In the genomic region with DNA sequence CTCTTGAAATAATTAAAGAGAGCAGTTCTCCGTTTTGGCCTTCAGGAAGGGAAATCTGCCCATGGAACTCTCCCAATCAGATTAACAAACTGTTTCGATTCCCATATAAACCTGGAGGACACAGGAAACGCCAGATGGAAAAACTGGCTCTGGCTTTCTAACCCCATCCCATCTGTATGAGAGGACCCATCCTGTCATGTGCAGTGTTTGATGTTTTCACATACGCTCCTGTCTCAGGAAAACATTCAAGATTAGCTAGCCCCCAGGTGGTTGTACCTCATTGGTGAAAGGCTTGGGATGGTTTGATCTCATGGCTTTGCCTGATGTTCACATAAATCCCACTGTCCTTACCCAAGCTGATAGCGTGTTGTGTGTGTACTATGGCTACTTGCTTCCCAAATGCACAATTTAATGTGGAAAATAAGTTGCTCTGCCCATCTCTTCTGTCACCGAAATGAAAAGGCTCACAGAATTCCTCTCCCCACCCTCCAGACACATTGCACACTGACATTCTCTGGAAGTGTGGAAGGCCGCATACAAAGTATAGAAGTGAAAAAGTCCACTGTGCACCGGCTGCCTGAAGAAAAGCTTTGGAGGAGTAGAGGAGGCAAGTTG, we compare ENCODE assay signal across 9 cellular contexts. TPM values are rescaled to one million over a fixed set of nuclear protein-coding genes. Genes with fewer than 3 reads are reported as not detected.
A peak's percentile ranks its signal among the peaks of the same experiment; 100 is the strongest.
DNase-seq lines count a peak whose midpoint lies in the region; ATAC-seq, FAIRE-seq and TF ChIP-seq lines count a peak whose summit lies in the region.
"Had no signal": no experiment of that assay in that cellular context is flagged by ENCODE, and none has a peak within 500 bp of the region (broad histone marks: within the 10 kb centered on the region; RNA-seq: fewer than 3 reads in every experiment).

No MANE protein-coding gene starts in this region.

- peak; percentile 41 for DNase-seq in A673 (ENCODE audit: low spot score)
- DNase-seq in H54 (ENCODE audit: insufficient read length, low spot score), result no peak
- DNase-seq in stimulated activated CD4-positive, alpha-beta T cell treated with anti-CD3 and anti-CD28 coated beads, Interleukin-2, amount 100 ng/mL, for 24 hours, result no peak
- no peak for DNase-seq in activated gamma-delta T cell treated with Interleukin-2 at 50 U/mL for 16 hours
- DNase-seq: activated T-cell treated with anti-CD3 and anti-CD28 coated beads, Interleukin-2, amount 50 U/mL, for 1 hour had no signal

- H3K4me1 ChIP-seq in A673 (ENCODE audit: insufficient read depth, low read length, poor library complexity, severe bottlenecking), result peaks cover 4% of the 10 kb centered on the region
- H3K4me1 ChIP-seq in iPS-18a (ENCODE audit: control insufficient read depth, low read depth, low read length), result peaks cover 8% of the 10 kb centered on the region

- CTCF ChIA-PET in A673 (lab: Charles Lee), result interaction anchor here (0.5 to 0.7 kb wide), 2 partner anchors 15 to 155 kb away, joined by 4 to 5 read pairs; no protein-coding TSS in a partner anchor

- FAIRE-seq in H54 (lab: Jason Lieb, UNC), result no peak

- intact Hi-C loops in A673 (cut with micrococcal nuclease; ENCODE audit: unreplicated experiment), result loop anchor here (1.0 to 5.0 kb wide), 2 partner anchors 114 to 134 kb away; partner anchors contain the start of gene TEX2

- H3K27me3 ChIP-seq in A673 (replicated peaks; ENCODE audit: insufficient read depth, low read depth, low read length, poor library complexity), result no peaks in the 10 kb centered on the region
- no peaks in the 10 kb centered on the region for H3K27me3 ChIP-seq in iPS-18a (ENCODE audit: control insufficient read depth, insufficient read depth, low read length)

- no peak for TF ChIP-seq CTCF in A673 (conservative IDR thresholded peaks at IDR 0.05; ENCODE audit: low read depth, low read length)

- ATAC-seq in SK-N-SH treated with all-trans-retinoic acid at 6 μM for 48 hours, result peak; percentile 5
- ATAC-seq in GM19023 (IDR thresholded peaks at IDR 0.05; ENCODE audit: unreplicated experiment), result no peak
- ATAC-seq in GM19324 (IDR thresholded peaks at IDR 0.05; ENCODE audit: low FRiP score, unreplicated experiment), result no peak

- no peak overlapping the region for H3K4me3 ChIP-seq in A673 (ENCODE audit: low read depth, low read length, poor library complexity, severe bottlenecking)
- no peak overlapping the region for H3K4me3 ChIP-seq in iPS-18a (ENCODE audit: low read length)

- TSS peak; percentile 21 for BruUV-seq in A673 (replicated peaks; lab: Mats Ljungman, UMichigan)

- H3K9me3 ChIP-seq in A673 (ENCODE audit: low read depth, low read length, poor library complexity, severe bottlenecking) (no peaks in the 10 kb centered on the region), iPS-18a (ENCODE audit: control insufficient read depth, low read depth, low read length) (no peaks in the 10 kb centered on the region)

- peak; percentile 28; the same call in 1 of the 2 replicates for TF ChIP-seq POLR2A in H54 (IDR thresholded peaks at IDR 0.05; ENCODE audit: low read depth, low read length)

- POLR2A ChIA-PET in A673 (lab: Charles Lee; ENCODE audit: low non-redundant PET), result no interaction called here

- H3K27ac ChIP-seq in A673 (ENCODE audit: low read depth, low read length, poor library complexity, severe bottlenecking) (peak overlapping the region; percentile 94), iPS-18a (ENCODE audit: low read length) (peak overlapping the region; percentile 18)

- H3K36me3 ChIP-seq in A673 (ENCODE audit: insufficient read depth, low read length, poor library complexity, severe bottlenecking) (peaks cover 16% of the 10 kb centered on the region), iPS-18a (ENCODE audit: control insufficient read depth, low read depth, low read length) (peaks cover 4% of the 10 kb centered on the region)

- H3K9ac ChIP-seq in iPS-18a (ENCODE audit: low read length), result no peak overlapping the region

TF ChIP-seq in SK-N-SH treated with all-trans-retinoic acid at 6 μM for 48 hours, 23 proteins besides CTCF, POLR2A, EP300 and RAD21 (continues in another document):
- TF ChIP-seq GLIS3 (CRISPR knock-in tag; IDR thresholded peaks at IDR 0.05), result 0 out of 2 replicates have a peak, but pooled peaks have one; percentile 7
- TF ChIP-seq PPARA (CRISPR knock-in tag; IDR thresholded peaks at IDR 0.05; ENCODE audit: borderline replicate concordance), result 0 out of 2 replicates have a peak, but pooled peaks have one; percentile 20
- peak; percentile 8; the same call in 1 of the 2 replicates for TF ChIP-seq CREB5 (CRISPR knock-in tag; IDR thresholded peaks at IDR 0.05; ENCODE audit: low read depth)
- peak; percentile 21; the same call in 1 of the 2 replicates for TF ChIP-seq CSRNP3 (CRISPR knock-in tag; IDR thresholded peaks at IDR 0.05)
- TF ChIP-seq, protein P1, sequence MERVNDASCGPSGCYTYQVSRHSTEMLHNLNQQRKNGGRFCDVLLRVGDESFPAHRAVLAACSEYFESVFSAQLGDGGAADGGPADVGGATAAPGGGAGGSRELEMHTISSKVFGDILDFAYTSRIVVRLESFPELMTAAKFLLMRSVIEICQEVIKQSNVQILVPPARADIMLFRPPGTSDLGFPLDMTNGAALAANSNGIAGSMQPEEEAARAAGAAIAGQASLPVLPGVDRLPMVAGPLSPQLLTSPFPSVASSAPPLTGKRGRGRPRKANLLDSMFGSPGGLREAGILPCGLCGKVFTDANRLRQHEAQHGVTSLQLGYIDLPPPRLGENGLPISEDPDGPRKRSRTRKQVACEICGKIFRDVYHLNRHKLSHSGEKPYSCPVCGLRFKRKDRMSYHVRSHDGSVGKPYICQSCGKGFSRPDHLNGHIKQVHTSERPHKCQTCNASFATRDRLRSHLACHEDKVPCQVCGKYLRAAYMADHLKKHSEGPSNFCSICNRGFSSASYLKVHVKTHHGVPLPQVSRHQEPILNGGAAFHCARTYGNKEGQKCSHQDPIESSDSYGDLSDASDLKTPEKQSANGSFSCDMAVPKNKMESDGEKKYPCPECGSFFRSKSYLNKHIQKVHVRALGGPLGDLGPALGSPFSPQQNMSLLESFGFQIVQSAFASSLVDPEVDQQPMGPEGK (CRISPR knock-in tag; IDR thresholded peaks at IDR 0.05; ENCODE audit: borderline replicate concordance), result no peak
- TF ChIP-seq, protein P2, sequence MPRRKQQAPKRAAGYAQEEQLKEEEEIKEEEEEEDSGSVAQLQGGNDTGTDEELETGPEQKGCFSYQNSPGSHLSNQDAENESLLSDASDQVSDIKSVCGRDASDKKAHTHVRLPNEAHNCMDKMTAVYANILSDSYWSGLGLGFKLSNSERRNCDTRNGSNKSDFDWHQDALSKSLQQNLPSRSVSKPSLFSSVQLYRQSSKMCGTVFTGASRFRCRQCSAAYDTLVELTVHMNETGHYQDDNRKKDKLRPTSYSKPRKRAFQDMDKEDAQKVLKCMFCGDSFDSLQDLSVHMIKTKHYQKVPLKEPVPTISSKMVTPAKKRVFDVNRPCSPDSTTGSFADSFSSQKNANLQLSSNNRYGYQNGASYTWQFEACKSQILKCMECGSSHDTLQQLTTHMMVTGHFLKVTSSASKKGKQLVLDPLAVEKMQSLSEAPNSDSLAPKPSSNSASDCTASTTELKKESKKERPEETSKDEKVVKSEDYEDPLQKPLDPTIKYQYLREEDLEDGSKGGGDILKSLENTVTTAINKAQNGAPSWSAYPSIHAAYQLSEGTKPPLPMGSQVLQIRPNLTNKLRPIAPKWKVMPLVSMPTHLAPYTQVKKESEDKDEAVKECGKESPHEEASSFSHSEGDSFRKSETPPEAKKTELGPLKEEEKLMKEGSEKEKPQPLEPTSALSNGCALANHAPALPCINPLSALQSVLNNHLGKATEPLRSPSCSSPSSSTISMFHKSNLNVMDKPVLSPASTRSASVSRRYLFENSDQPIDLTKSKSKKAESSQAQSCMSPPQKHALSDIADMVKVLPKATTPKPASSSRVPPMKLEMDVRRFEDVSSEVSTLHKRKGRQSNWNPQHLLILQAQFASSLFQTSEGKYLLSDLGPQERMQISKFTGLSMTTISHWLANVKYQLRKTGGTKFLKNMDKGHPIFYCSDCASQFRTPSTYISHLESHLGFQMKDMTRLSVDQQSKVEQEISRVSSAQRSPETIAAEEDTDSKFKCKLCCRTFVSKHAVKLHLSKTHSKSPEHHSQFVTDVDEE (CRISPR knock-in tag; IDR thresholded peaks at IDR 0.05), result peak; percentile 77; the same call in 1 of the 2 replicates

RNA-seq across cellular contexts. Expression of gene ERN1, which starts 18.2 kb away (rescaled TPM):
- total RNA-seq in A673 (2021), result 6.7 and 8.0 TPM in 2 replicates
